Comparison of ENCODE assay signal across 1 cellular context in genomic region chr2:175181877-175182308, GRCh38.
TF ChIP-seq lines count a peak whose summit lies in the region.

No MANE protein-coding gene starts in this region.

TF ChIP-seq in HepG2, 621 proteins besides CTCF, POLR2A, EP300 and RAD21:
- 0 out of 2 replicates have a peak, but pooled peaks have one; percentile 4 for TF ChIP-seq NR1H2 (CRISPR knock-in tag; IDR thresholded peaks at IDR 0.05; ENCODE audit: borderline replicate concordance, low read depth)
- TF ChIP-seq NCOR1 (IDR thresholded peaks at IDR 0.05; ENCODE audit: borderline replicate concordance, low read length), result 0 out of 2 replicates have a peak, but pooled peaks have one; percentile 55
- 0 out of 4 replicates have a peak, but pooled peaks of 1 of the 2 experiments have one; percentile 30 for TF ChIP-seq ATF4 (CRISPR knock-in tag; IDR thresholded peaks at IDR 0.05)
- TF ChIP-seq THYN1 (CRISPR knock-in tag; IDR thresholded peaks at IDR 0.05; ENCODE audit: borderline replicate concordance, low read depth), result 0 out of 2 replicates have a peak, but pooled peaks have one; percentile 94
- TF ChIP-seq PHF21A (CRISPR knock-in tag; IDR thresholded peaks at IDR 0.05), result 0 out of 2 replicates have a peak, but pooled peaks have one; percentile 7
- 0 out of 2 replicates have a peak, but pooled peaks have one; percentile 8 for TF ChIP-seq REL (CRISPR knock-in tag; conservative IDR thresholded peaks at IDR 0.05)
- peak; percentile 47; the same call in 1 of the 2 replicates for TF ChIP-seq BRF2 (CRISPR knock-in tag; IDR thresholded peaks at IDR 0.05)
- TF ChIP-seq ZNF275 (CRISPR knock-in tag; IDR thresholded peaks at IDR 0.05; ENCODE audit: borderline replicate concordance), result 0 out of 2 replicates have a peak, but pooled peaks have one; percentile 1
- TF ChIP-seq TP53 (CRISPR knock-in tag; conservative IDR thresholded peaks at IDR 0.05), result 0 out of 2 replicates have a peak, but pooled peaks have one; percentile 15
- TF ChIP-seq PHF20 (CRISPR knock-in tag; IDR thresholded peaks at IDR 0.05), result peak; percentile 1; the same call in 1 of the 2 replicates
- TF ChIP-seq ZSCAN30 (CRISPR knock-in tag; IDR thresholded peaks at IDR 0.05), result no peak
- peak; percentile 55; the same call in 1 of the 2 replicates for TF ChIP-seq SMYD3 (CRISPR knock-in tag; IDR thresholded peaks at IDR 0.05)
- no peak for TF ChIP-seq HDAC6 (IDR thresholded peaks at IDR 0.05; ENCODE audit: low read depth, low read length)
- no peak for TF ChIP-seq NFE2 (CRISPR knock-in tag; IDR thresholded peaks at IDR 0.05)
- TF ChIP-seq ZNF816 (CRISPR knock-in tag; IDR thresholded peaks at IDR 0.05; ENCODE audit: borderline replicate concordance), result peak; percentile 8; the same call in 1 of the 2 replicates
- TF ChIP-seq CBX5 (CRISPR knock-in tag; IDR thresholded peaks at IDR 0.05; ENCODE audit: borderline replicate concordance), result no peak
- 0 out of 2 replicates have a peak, but pooled peaks have one; percentile 35 for TF ChIP-seq ZGPAT (CRISPR knock-in tag; IDR thresholded peaks at IDR 0.05)
- TF ChIP-seq TEAD3 (CRISPR knock-in tag; optimal IDR thresholded peaks at IDR 0.05; ENCODE audit: borderline replicate concordance), result peak; percentile 2
- TF ChIP-seq ARID2 (CRISPR knock-in tag; IDR thresholded peaks at IDR 0.05; ENCODE audit: borderline replicate concordance), result 0 out of 2 replicates have a peak, but pooled peaks have one; percentile 72
- TF ChIP-seq ZNF431 (CRISPR knock-in tag; IDR thresholded peaks at IDR 0.05; ENCODE audit: borderline replicate concordance, low read depth), result peak; percentile 9; the same call in 1 of the 2 replicates
- no peak for TF ChIP-seq ZEB1 (IDR thresholded peaks at IDR 0.05; ENCODE audit: insufficient replicate concordance, low read depth)
- 0 out of 2 replicates have a peak, but pooled peaks have one; percentile 2 for TF ChIP-seq KLF11 (CRISPR knock-in tag; IDR thresholded peaks at IDR 0.05)
- TF ChIP-seq ZSCAN9 (CRISPR knock-in tag; IDR thresholded peaks at IDR 0.05; ENCODE audit: borderline replicate concordance), result no peak
- 0 out of 2 replicates have a peak, but pooled peaks have one; percentile 7 for TF ChIP-seq MED13 (CRISPR knock-in tag; IDR thresholded peaks at IDR 0.05)
- 0 out of 3 replicates have a peak, but pooled peaks have one; percentile 4 for TF ChIP-seq MXI1 (IDR thresholded peaks at IDR 0.05; ENCODE audit: borderline replicate concordance, low read depth, low read length)
- TF ChIP-seq ZNF44 (CRISPR knock-in tag; IDR thresholded peaks at IDR 0.05), result no peak
- TF ChIP-seq ZNF761 (CRISPR knock-in tag; conservative IDR thresholded peaks at IDR 0.05), result no peak
- TF ChIP-seq SYNCRIP (IDR thresholded peaks at IDR 0.05; ENCODE audit: insufficient read depth, low read depth, low read length), result no peak
- TF ChIP-seq KDM5A (IDR thresholded peaks at IDR 0.05; ENCODE audit: borderline replicate concordance, low read length), result peak; percentile 61; the same call in 1 of the 2 replicates
- no peak for TF ChIP-seq SNAPC2 (CRISPR knock-in tag; IDR thresholded peaks at IDR 0.05)
- TF ChIP-seq EHMT2 (IDR thresholded peaks at IDR 0.05; ENCODE audit: borderline replicate concordance, low read depth, low read length), result peak; percentile 81; the same call in 1 of the 2 replicates
- peak; percentile 10; the same call in 1 of the 2 replicates for TF ChIP-seq NCOA2 (CRISPR knock-in tag; IDR thresholded peaks at IDR 0.05)
- 0 out of 2 replicates have a peak, but pooled peaks have one; percentile 42 for TF ChIP-seq ZNF558 (CRISPR knock-in tag; IDR thresholded peaks at IDR 0.05; ENCODE audit: borderline replicate concordance)
- TF ChIP-seq ZNF24 (IDR thresholded peaks at IDR 0.05), result peak; percentile 34; the same call in 1 of the 2 replicates
- peak; percentile 4; the same call in 1 of the 2 replicates for TF ChIP-seq ZNF124 (CRISPR knock-in tag; IDR thresholded peaks at IDR 0.05)
- TF ChIP-seq WIZ (CRISPR knock-in tag; IDR thresholded peaks at IDR 0.05), result 0 out of 2 replicates have a peak, but pooled peaks have one; percentile 0
- no peak for TF ChIP-seq ZNF564 (CRISPR knock-in tag; IDR thresholded peaks at IDR 0.05)
- no peak for TF ChIP-seq ZMAT3 (CRISPR knock-in tag; conservative IDR thresholded peaks at IDR 0.05)
- TF ChIP-seq HNRNPLL (IDR thresholded peaks at IDR 0.05; ENCODE audit: low read depth, low read length, poor library complexity, severe bottlenecking), result no peak
- peak; percentile 65; the same call in 1 of the 2 replicates for TF ChIP-seq CHD4 (IDR thresholded peaks at IDR 0.05; ENCODE audit: borderline replicate concordance, low read length)
- TF ChIP-seq ASH2L (IDR thresholded peaks at IDR 0.05; ENCODE audit: insufficient read length, low read depth, low read length), result peak; percentile 9
- TF ChIP-seq ZNF337 (CRISPR knock-in tag; IDR thresholded peaks at IDR 0.05; ENCODE audit: borderline replicate concordance, low read depth), result peak; percentile 7; the same call in 1 of the 2 replicates
- no peak for TF ChIP-seq ZNF335 (CRISPR knock-in tag; IDR thresholded peaks at IDR 0.05)
- TF ChIP-seq TOPORS (CRISPR knock-in tag; IDR thresholded peaks at IDR 0.05), result 0 out of 2 replicates have a peak, but pooled peaks have one; percentile 15
- TF ChIP-seq MAFK (conservative IDR thresholded peaks at IDR 0.05 in 1 of 2, IDR thresholded peaks at IDR 0.05 in 1 of 2; ENCODE audit: low read length in 2 of 2), result no peak
- 0 out of 2 replicates have a peak, but pooled peaks have one; percentile 0 for TF ChIP-seq ZNF136 (CRISPR knock-in tag; IDR thresholded peaks at IDR 0.05; ENCODE audit: low read depth)
- 0 out of 2 replicates have a peak, but pooled peaks have one; percentile 9 for TF ChIP-seq ZSCAN31 (CRISPR knock-in tag; IDR thresholded peaks at IDR 0.05; ENCODE audit: low read depth)
